ENCODE assay signal across 7 cellular contexts in the genomic region with DNA sequence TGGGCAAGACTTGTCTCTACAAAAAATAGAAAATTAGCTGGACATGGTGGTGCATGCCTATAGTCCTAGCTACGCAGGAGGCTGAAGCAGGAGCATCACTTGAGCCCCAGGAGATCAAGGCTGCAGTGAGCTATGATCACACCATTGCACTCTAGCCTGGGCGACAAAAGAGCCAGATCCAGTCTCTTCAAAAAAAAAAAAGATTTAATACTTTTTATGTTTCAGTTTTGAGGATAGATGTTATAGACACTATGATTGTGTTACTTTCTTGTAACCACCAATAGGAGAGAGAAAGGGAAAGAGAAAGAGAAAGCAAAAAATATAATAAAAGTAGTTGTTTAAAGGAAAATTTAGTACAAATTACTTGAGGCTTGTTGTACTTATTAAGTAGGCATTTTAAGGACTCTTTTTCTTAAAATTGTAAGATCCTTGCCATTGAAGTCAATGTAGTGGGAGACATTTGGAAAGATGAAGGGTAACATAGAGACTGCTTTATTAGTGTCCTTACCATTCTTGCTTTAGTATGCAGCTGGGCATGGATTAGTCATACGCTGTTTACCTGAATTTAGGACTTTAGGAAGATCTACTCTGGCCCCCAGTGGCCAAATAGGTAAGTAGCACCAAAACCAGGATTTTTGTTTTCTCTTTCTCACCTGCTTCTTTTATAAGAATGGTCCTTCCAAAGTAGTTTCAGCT. TPM values are rescaled to one million over a fixed set of nuclear protein-coding genes. Genes with fewer than 3 reads are reported as not detected.
DNase-seq lines count a peak whose midpoint lies in the region; ATAC-seq lines count a peak whose summit lies in the region.

No MANE protein-coding gene starts in this region.

- H3K36me3 Mint-ChIP-seq in activated CD8-positive, alpha-beta T cell treated with anti-CD3 and anti-CD28 coated beads, Interleukin-2, amount 10 ng/mL, durations not matched to agents 7 days and 5 days (ENCODE audit: low read depth), result no peaks in the 10 kb centered on the region

- DNase-seq in G401 (ENCODE audit: low spot score) (peak; percentile 61), NCI-H460 (ENCODE audit: extremely low read depth, low read depth) (peak; percentile 44), foreskin melanocyte (peak; percentile 20), pulmonary artery endothelial cell (ENCODE audit: low read depth, low spot score) (peak; percentile 7)
- peak; percentile 49 for DNase-seq in activated CD8-positive, alpha-beta T cell treated with anti-CD3 and anti-CD28 coated beads, Interleukin-2, amount 10 ng/mL, durations not matched to agents 7 days and 5 days

- ATAC-seq in GM19463 (IDR thresholded peaks at IDR 0.05; ENCODE audit: unreplicated experiment) (peak; percentile 96), HG03457 (IDR thresholded peaks at IDR 0.05; ENCODE audit: unreplicated experiment) (peak; percentile 86)
- ATAC-seq in activated CD8-positive, alpha-beta T cell treated with anti-CD3 and anti-CD28 coated beads, Interleukin-2, amount 10 ng/mL, durations not matched to agents 7 days and 5 days, result peak; percentile 90

- peak overlapping the region; percentile 47 for H3K4me3 Mint-ChIP-seq in activated CD8-positive, alpha-beta T cell treated with anti-CD3 and anti-CD28 coated beads, Interleukin-2, amount 10 ng/mL, durations not matched to agents 7 days and 5 days

- H3K4me1 Mint-ChIP-seq in activated CD8-positive, alpha-beta T cell treated with anti-CD3 and anti-CD28 coated beads, Interleukin-2, amount 10 ng/mL, durations not matched to agents 7 days and 5 days (ENCODE audit: low read depth), result peaks cover 3% of the 10 kb centered on the region

- POLR2A ChIA-PET in activated CD8-positive, alpha-beta T cell treated with anti-CD3 and anti-CD28 coated beads, Interleukin-2, amount 10 ng/mL, durations not matched to agents 7 days and 5 days (lab: Charles Lee), result interaction anchor here (0.6 kb wide), 1 partner anchor 68 kb away, joined by 3 read pairs; no protein-coding TSS in a partner anchor

- CTCF ChIA-PET in activated CD8-positive, alpha-beta T cell treated with anti-CD3 and anti-CD28 coated beads, Interleukin-2, amount 10 ng/mL, durations not matched to agents 7 days and 5 days (lab: Charles Lee), result interaction anchor here (0.8 to 3.7 kb wide), 20 partner anchors 10 to 203 kb away, joined by 3 to 25 read pairs (median 6); a partner anchor contains a TSS

- no peaks in the 10 kb centered on the region for H3K9me3 Mint-ChIP-seq in activated CD8-positive, alpha-beta T cell treated with anti-CD3 and anti-CD28 coated beads, Interleukin-2, amount 10 ng/mL, durations not matched to agents 7 days and 5 days (ENCODE audit: insufficient read depth)

- peaks cover 3% of the 10 kb centered on the region for H3K27me3 Mint-ChIP-seq in activated CD8-positive, alpha-beta T cell treated with anti-CD3 and anti-CD28 coated beads, Interleukin-2, amount 10 ng/mL, durations not matched to agents 7 days and 5 days (ENCODE audit: low read depth)

- H3K27ac Mint-ChIP-seq in activated CD8-positive, alpha-beta T cell treated with anti-CD3 and anti-CD28 coated beads, Interleukin-2, amount 10 ng/mL, durations not matched to agents 7 days and 5 days, result peak overlapping the region; percentile 39

- in situ Hi-C loops in G401 (cut with HindIII; ENCODE audit: low sequenced_read_pairs), result no loop called here

RNA-seq across cellular contexts. Expression of a gene that starts 35.1 kb away (rescaled TPM):
- total RNA-seq in G401 (2014; rRNA removed; shearing (Covaris generic)), result 8.0 and 12.1 TPM in 2 replicates
- 1.4 TPM in 2 replicates for total RNA-seq in NCI-H460 (2014; rRNA removed; shearing (Covaris generic))
- polyA plus RNA-seq in NCI-H460 (2014; cell fraction: nucleus; rRNA removed), result 5.4 and 8.8 TPM in 2 replicates
- 1 to 10 TPM; 1.8 to 2.1 TPM for total RNA-seq in activated CD8-positive, alpha-beta T cell treated with anti-CD3 and anti-CD28 coated beads, Interleukin-2, amount 10 ng/mL, durations not matched to agents 7 days and 5 days
- 3.4 and 6.1 TPM in 2 replicates for total RNA-seq in pulmonary artery endothelial cell

Comparison
In these comparisons a context has a peak if more than half of its experiments do, and no peak if none do; other contexts are left out.
1. Peak in every context shown above with its lines: DNase-seq and ATAC-seq.
2. DNase-seq: peak in every context shown above with its lines; median percentile 61 in G401; 49 in activated CD8-positive, alpha-beta T cell treated with anti-CD3 and anti-CD28 coated beads, Interleukin-2, amount 10 ng/mL, durations not matched to agents 7 days and 5 days; 44 in NCI-H460; 20 in foreskin melanocyte; 7 in pulmonary artery endothelial cell.